In genomic region chr11:16862733-16863132, GRCh38 we compare ENCODE assay signal across 25 cellular contexts.
DNase-seq lines count a peak whose midpoint lies in the region; ATAC-seq and TF ChIP-seq lines count a peak whose summit lies in the region.
"Had no signal": no experiment of that assay in that cellular context is flagged by ENCODE, and none has a peak within 500 bp of the region (broad histone marks: within the 10 kb centered on the region; RNA-seq: fewer than 3 reads in every experiment).

No MANE protein-coding gene starts in this region.

- H3K4me1 Mint-ChIP-seq in T-helper 17 cell (peaks cover 7% of the 10 kb centered on the region), CD14-positive monocyte (peaks cover 2% of the 10 kb centered on the region)
- H3K4me1 Mint-ChIP-seq: CD4-positive, CD25-positive, alpha-beta regulatory T cell had no signal

- H3K9me3 ChIP-seq in T-helper 17 cell (ENCODE audit: control insufficient read depth, low read length, poor library complexity, severe bottlenecking), result no peaks in the 10 kb centered on the region
- H3K9me3 ChIP-seq: psoas muscle, vagina had no signal

- intact Hi-C loops in CD14-positive monocyte (cut with micrococcal nuclease), result no loop called here

- H3K27me3 Mint-ChIP-seq in T-helper 17 cell, result peaks cover 5% of the 10 kb centered on the region
- H3K27me3 Mint-ChIP-seq in CD14-positive monocyte (ENCODE audit: low read depth in 3 of 3), result peaks cover 2 to 9% (median 3%) of the 10 kb centered on the region in 3 donors
- H3K27me3 Mint-ChIP-seq: brain; CD4-positive, CD25-positive, alpha-beta regulatory T cell had no signal

- no peak for ATAC-seq in T-helper 17 cell
- ATAC-seq: activated CD8-positive, alpha-beta T cell treated with anti-CD3 and anti-CD28 coated beads, Interleukin-2, amount 10 ng/mL, durations not matched to agents 7 days and 5 days; HCT116 had no signal

- H3K9me3 Mint-ChIP-seq in CD14-positive monocyte, result no peaks in the 10 kb centered on the region
- H3K9me3 Mint-ChIP-seq: brain, neural progenitor cell had no signal

- TF ChIP-seq CTCF in CD14-positive monocyte (IDR thresholded peaks at IDR 0.05), result no peak

- H3K4me3 Mint-ChIP-seq in T-helper 17 cell (no peak overlapping the region), CD14-positive monocyte (no peak overlapping the region)
- H3K4me3 Mint-ChIP-seq: activated CD8-positive, alpha-beta T cell treated with anti-CD3 and anti-CD28 coated beads, Interleukin-2, amount 10 ng/mL, durations not matched to agents 7 days and 5 days; activated naive CD8-positive, alpha-beta T cell; CD4-positive, CD25-positive, alpha-beta regulatory T cell; neural progenitor cell had no signal

- H3K36me3 Mint-ChIP-seq in T-helper 17 cell (ENCODE audit: low read depth), result peaks cover 5% of the 10 kb centered on the region
- H3K36me3 Mint-ChIP-seq in CD14-positive monocyte, result no peaks in the 10 kb centered on the region
- H3K36me3 Mint-ChIP-seq: activated naive CD8-positive, alpha-beta T cell; brain; CD4-positive, CD25-positive, alpha-beta regulatory T cell had no signal

- H3K27ac Mint-ChIP-seq in T-helper 17 cell (peak overlapping the region; percentile 11), CD14-positive monocyte (no peak overlapping the region)
- H3K27ac Mint-ChIP-seq: activated CD8-positive, alpha-beta T cell treated with anti-CD3 and anti-CD28 coated beads, Interleukin-2, amount 10 ng/mL, durations not matched to agents 7 days and 5 days; CD4-positive, CD25-positive, alpha-beta regulatory T cell; neural progenitor cell had no signal

- DNase-seq in NCI-H2227 (lab: John Stamatoyannopoulos, UW; ENCODE audit: unreplicated experiment) (peak; percentile 71), NCI-H2227 treated with DMSO at 0.1 percent for 48 hours (lab: John Stamatoyannopoulos, UW) (no peak), COR-L47 (lab: John Stamatoyannopoulos, UW) (peak; percentile 2), T-helper 17 cell (no peak), left kidney (ENCODE audit: low read depth, low spot score) (peak; percentile 39), amygdala (lab: John Stamatoyannopoulos, UW) (no peak), CD14-positive monocyte (ENCODE audit: low spot score) (no peak)
- no peak for DNase-seq in activated naive CD4-positive, alpha-beta T cell (lab: John Stamatoyannopoulos, UW)
- DNase-seq: ACHN; activated CD8-positive, alpha-beta T cell treated with anti-CD3 and anti-CD28 coated beads, Interleukin-2, amount 10 ng/mL, durations not matched to agents 7 days and 5 days; activated T-cell treated with anti-CD3 and anti-CD28 coated beads, Interleukin-2, amount 50 U/mL, for 48 hours; CD4-positive, CD25-positive, alpha-beta regulatory T cell; DND-41; kidney; NCI-H1694 treated with DMSO at 0.1 percent for 48 hours; NCI-H510A; psoas muscle; SHP77; stimulated activated CD4-positive, alpha-beta T cell treated with anti-CD3 and anti-CD28 coated beads, Interleukin-4, amount 100 ng/mL, for 4 hours; T-helper 1 cell had no signal

Comparison
In these comparisons a context has a peak if more than half of its experiments do, and no peak if none do; other contexts are left out.
1. DNase-seq: peak in NCI-H2227 (single experiment), COR-L47 (single experiment) and left kidney (single experiment); none in NCI-H2227 treated with DMSO at 0.1 percent for 48 hours (single experiment), T-helper 17 cell (0 of 3), amygdala (0 of 56), CD14-positive monocyte (single experiment) and activated naive CD4-positive, alpha-beta T cell (0 of 4).